Comparison of ENCODE assay signal across 13 cellular contexts in the genomic region with DNA sequence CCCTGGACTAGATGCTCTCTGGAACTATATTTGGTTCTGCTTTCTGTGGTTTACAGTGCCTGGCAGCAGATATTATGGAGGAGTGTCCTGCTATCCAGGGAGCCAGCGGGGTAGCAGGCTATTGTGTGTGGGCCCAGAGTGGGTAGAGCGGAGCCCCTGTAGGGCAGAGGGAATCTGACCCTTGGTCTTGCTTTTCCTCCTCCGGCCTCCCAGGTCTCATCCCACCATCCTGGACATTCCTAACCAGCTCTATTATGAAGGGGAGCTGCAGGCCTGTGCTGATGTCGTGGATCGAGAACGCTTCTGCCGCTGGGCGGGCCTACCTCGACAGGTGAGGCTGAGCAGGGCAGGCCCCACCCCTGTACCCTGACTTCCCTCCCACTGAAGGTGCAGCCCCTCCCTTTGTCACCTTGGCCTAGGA. TPM values are rescaled to one million over a fixed set of nuclear protein-coding genes. Genes with fewer than 3 reads are reported as not detected.
A peak's percentile ranks its signal among the peaks of the same experiment; 100 is the strongest.
DNase-seq lines count a peak whose midpoint lies in the region; ATAC-seq and TF ChIP-seq lines count a peak whose summit lies in the region.
"Had no signal": no experiment of that assay in that cellular context is flagged by ENCODE, and none has a peak within 500 bp of the region (broad histone marks: within the 10 kb centered on the region; RNA-seq: fewer than 3 reads in every experiment).

No MANE protein-coding gene starts in this region.

- no peaks in the 10 kb centered on the region for H3K9me3 ChIP-seq in ascending aorta
- H3K9me3 ChIP-seq in thymus (ENCODE audit: control insufficient read depth): no peaks in the 10 kb centered on the region
- H3K9me3 ChIP-seq: adrenal gland had no signal

- intact Hi-C loops in ascending aorta (cut with DNase I): no loop called here

- H3K4me1 ChIP-seq in ascending aorta: peaks cover 18 to 37% of the 10 kb centered on the region in 2 donors
- H3K4me1 ChIP-seq in thymus (ENCODE audit: control insufficient read depth, insufficient read depth, low read length): no peaks in the 10 kb centered on the region

- TF ChIP-seq CTCF in ascending aorta (IDR thresholded peaks at IDR 0.05) (no peak), omental fat pad (IDR thresholded peaks at IDR 0.05) (no peak)

- 97% methylated on average over 9 of the region's 9 CpGs for WGBS in thymus

- H3K27ac ChIP-seq in ascending aorta (peak overlapping the region; percentile 51 to 99), thymus (ENCODE audit: low read depth) (peak overlapping the region; percentile 9)

- H3K27me3 ChIP-seq in ascending aorta (no peaks in the 10 kb centered on the region), thymus (ENCODE audit: control insufficient read depth, insufficient read depth) (no peaks in the 10 kb centered on the region)
- H3K27me3 ChIP-seq: adrenal gland had no signal

- H3K4me3 ChIP-seq in ascending aorta (no peak overlapping the region), thymus (ENCODE audit: low read length) (no peak overlapping the region)
- H3K4me3 ChIP-seq: adrenal gland had no signal

- no peak for ATAC-seq in GM18858 (IDR thresholded peaks at IDR 0.05; ENCODE audit: unreplicated experiment)
- ATAC-seq in omental fat pad (ENCODE audit: low FRiP score): no peak
- no peak for ATAC-seq in GM19328 (IDR thresholded peaks at IDR 0.05; ENCODE audit: unreplicated experiment)
- ATAC-seq: Panc1 had no signal

- DNase-seq in MV-4-11 (lab: John Stamatoyannopoulos, UW): peak; percentile 34
- DNase-seq in ascending aorta (ENCODE audit: low spot score in 2 of 2): no peak
- DNase-seq in myocyte (ENCODE audit: low read depth): peak; percentile 49
- no peak for DNase-seq in omental fat pad (ENCODE audit: low spot score)
- DNase-seq: C1 segment of cervical spinal cord; DND-41; foreskin fibroblast; stimulated activated CD4-positive, alpha-beta T cell treated with anti-CD3 and anti-CD28 coated beads, Interleukin-12 subunit alpha, Interleukin-12 subunit beta, amount 100 ng/mL, for 4 hours had no signal

- H3K36me3 ChIP-seq in ascending aorta (peaks cover 72 to 73% of the 10 kb centered on the region in 2 donors), thymus (ENCODE audit: control insufficient read depth, insufficient read depth) (peaks cover 64% of the 10 kb centered on the region)

RNA-seq across cellular contexts. Expression of a gene that starts 9.1 kb away (rescaled TPM):
- total RNA-seq in ascending aorta: 379 TPM
- total RNA-seq in myocyte: 174 and 188 TPM in 2 replicates
- polyA plus RNA-seq in myocyte (2012): 441 TPM
- 227 TPM for polyA plus RNA-seq in thymus
- total RNA-seq in omental fat pad: 100 to 1,000 TPM; 219 to 307 (median 299) TPM

RNA-seq across cellular contexts. Expression of a gene that starts 17.3 kb away (rescaled TPM):
- total RNA-seq in ascending aorta (10.0 TPM), myocyte (1.5 and 2.4 TPM in 2 replicates), omental fat pad (1 to 10 TPM in 3 of 4 donors, under 1 TPM in 1; 0.63 to 1.7 (median 1.5) TPM)
- 0.69 TPM for polyA plus RNA-seq in myocyte (2012)
- polyA plus RNA-seq in thymus: 8.4 TPM

RNA-seq across cellular contexts. Expression of a gene that starts 23.3 kb away (rescaled TPM):
- total RNA-seq in ascending aorta (69.5 TPM), myocyte (15.0 and 16.4 TPM in 2 replicates), omental fat pad (10 to 100 TPM; 21.7 to 47.1 (median 36.1) TPM)
- 24.7 TPM for polyA plus RNA-seq in myocyte (2012)
- polyA plus RNA-seq in thymus: 62.9 TPM

Comparison
In these comparisons a context has a peak if more than half of its experiments do, and no peak if none do; other contexts are left out.
1. DNase-seq: peak in MV-4-11 (single experiment) and myocyte (single experiment); none in ascending aorta (0 of 2) and omental fat pad (single experiment).